Comparison of ENCODE assay signal across 30 cellular contexts in the genomic region with DNA sequence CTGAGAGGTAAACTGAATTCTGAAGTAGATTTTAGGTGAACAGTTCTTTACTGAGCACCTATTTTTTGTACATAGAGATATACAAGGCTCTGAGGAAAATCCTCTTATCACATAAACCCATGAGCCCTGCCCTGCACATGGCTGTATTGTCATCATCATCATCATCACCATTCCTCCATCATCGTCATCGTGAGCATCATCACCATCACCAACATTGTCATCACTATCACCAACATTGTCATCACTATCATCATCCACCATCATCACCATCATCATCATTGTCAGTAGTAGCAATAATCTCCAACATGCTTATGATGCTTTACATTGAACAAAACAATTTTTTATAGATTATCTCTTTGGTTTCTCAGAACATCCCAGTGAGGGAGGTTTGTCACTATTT. TPM values are rescaled to one million over a fixed set of nuclear protein-coding genes. Genes with fewer than 3 reads are reported as not detected.
DNase-seq lines count a peak whose midpoint lies in the region; ATAC-seq, FAIRE-seq and TF ChIP-seq lines count a peak whose summit lies in the region.
"Had no signal": no experiment of that assay in that cellular context is flagged by ENCODE, and none has a peak within 500 bp of the region (broad histone marks: within the 10 kb centered on the region; RNA-seq: fewer than 3 reads in every experiment).

No MANE protein-coding gene starts in this region.

- intact Hi-C loops in A673 (cut with micrococcal nuclease; ENCODE audit: unreplicated experiment): no loop called here
- intact Hi-C loops in psoas muscle (cut with DNase I): no loop called here

- peaks cover 6% of the 10 kb centered on the region for H3K4me1 ChIP-seq in A549
- peaks cover 49% of the 10 kb centered on the region for H3K4me1 ChIP-seq in A673 (ENCODE audit: insufficient read depth, low read length, poor library complexity, severe bottlenecking)
- H3K4me1 ChIP-seq in psoas muscle: no peaks in the 10 kb centered on the region
- H3K4me1 ChIP-seq: BE2C had no signal

- TF ChIP-seq CTCF in A549 (IDR thresholded peaks at IDR 0.05) (no peak), A673 (conservative IDR thresholded peaks at IDR 0.05; ENCODE audit: low read depth, low read length) (no peak), psoas muscle (IDR thresholded peaks at IDR 0.05) (no peak)

- H3K9me3 ChIP-seq in A549 (no peaks in the 10 kb centered on the region), A673 (ENCODE audit: low read depth, low read length, poor library complexity, severe bottlenecking) (no peaks in the 10 kb centered on the region), SK-N-MC (ENCODE audit: low read depth, low read length) (no peaks in the 10 kb centered on the region), psoas muscle (no peaks in the 10 kb centered on the region)
- H3K9me3 ChIP-seq: BE2C, BLaER1 had no signal

- H3K36me3 Mint-ChIP-seq in natural killer cell treated with Interleukin-12 subunit alpha and Interleukin-12 subunit beta and Interleukin-15 and Interleukin-18, amount 100 ng/mL, for 72 hours: no peaks in the 10 kb centered on the region
- H3K36me3 Mint-ChIP-seq: CD14-positive monocyte; CD4-positive, alpha-beta memory T cell; CD4-positive, CD25-positive, alpha-beta regulatory T cell; CD8-positive, alpha-beta memory T cell had no signal

- POLR2A ChIA-PET in A549 (lab: Yijun Ruan, JAX): no interaction called here
- POLR2A ChIA-PET in A673 (lab: Charles Lee; ENCODE audit: low non-redundant PET): no interaction called here

- no peak overlapping the region for H3K27ac Mint-ChIP-seq in natural killer cell treated with Interleukin-12 subunit alpha and Interleukin-12 subunit beta and Interleukin-15 and Interleukin-18, amount 100 ng/mL, for 72 hours
- H3K27ac Mint-ChIP-seq: CD14-positive monocyte; CD4-positive, alpha-beta memory T cell; CD4-positive, CD25-positive, alpha-beta regulatory T cell; CD8-positive, alpha-beta memory T cell had no signal

- BruUV-seq in A673 (replicated peaks; lab: Mats Ljungman, UMichigan): no TSS peak

- no peak for TF ChIP-seq EP300 in A549 (IDR thresholded peaks at IDR 0.05)

- H3K9ac ChIP-seq in SK-N-MC (ENCODE audit: insufficient read length): no peak overlapping the region
- H3K9ac ChIP-seq: BLaER1 had no signal

- H3K4me3 ChIP-seq in A549 (no peak overlapping the region), A673 (ENCODE audit: low read depth, low read length, poor library complexity, severe bottlenecking) (no peak overlapping the region), SK-N-MC (no peak overlapping the region), psoas muscle (no peak overlapping the region)
- H3K4me3 ChIP-seq: BLaER1, GM12878 had no signal

- DNase-seq in A549 (ENCODE audit: low read depth in 1 of 2, low spot score in 1 of 2) (no peak), A673 (ENCODE audit: low spot score) (no peak), HTR-8/SVneo (ENCODE audit: insufficient read length, low spot score) (no peak), SK-N-MC (ENCODE audit: low read depth, low spot score) (no peak), psoas muscle (no peak)
- DNase-seq in stimulated activated naive CD8-positive, alpha-beta T cell treated with anti-CD3 and anti-CD28 coated beads, Interleukin-15, Interleukin-2, amounts not matched to agents 100 U/mL and 50 U/mL, for 24 hours: no peak
- no peak for DNase-seq in natural killer cell treated with Interleukin-12 subunit alpha and Interleukin-12 subunit beta and Interleukin-15 and Interleukin-18, amount 100 ng/mL, for 72 hours (ENCODE audit: low spot score)
- DNase-seq: 8988T; ACHN; BE2C; C1 segment of cervical spinal cord; CD4-positive, alpha-beta memory T cell; CD4-positive, CD25-positive, alpha-beta regulatory T cell; CD8-positive, alpha-beta memory T cell; COR-L47; DMS 273 treated with DMSO at 0.1 percent for 48 hours; DMS153; DMS53; DMS79; DND-41; EL; GDM1 had no signal

- H3K4me3 Mint-ChIP-seq in natural killer cell treated with Interleukin-12 subunit alpha and Interleukin-12 subunit beta and Interleukin-15 and Interleukin-18, amount 100 ng/mL, for 72 hours: no peak overlapping the region
- H3K4me3 Mint-ChIP-seq: CD14-positive monocyte; CD4-positive, alpha-beta memory T cell; CD4-positive, CD25-positive, alpha-beta regulatory T cell; CD8-positive, alpha-beta memory T cell had no signal

- H3K27me3 ChIP-seq in A673 (replicated peaks; ENCODE audit: insufficient read depth, low read depth, low read length, poor library complexity) (no peaks in the 10 kb centered on the region), psoas muscle (ENCODE audit: insufficient read depth in 3 of 3, low read length in 2 of 3) (peaks cover 0 to 27% (median 0%) of the 10 kb centered on the region in 3 donors)
- H3K27me3 ChIP-seq: BLaER1 had no signal

- no peak overlapping the region for H3K27ac ChIP-seq in A549
- H3K27ac ChIP-seq in A673 (ENCODE audit: low read depth, low read length, poor library complexity, severe bottlenecking): peak overlapping the region; percentile 97
- H3K27ac ChIP-seq in SK-N-MC: peak overlapping the region; percentile 98
- no peak overlapping the region for H3K27ac ChIP-seq in psoas muscle
- H3K27ac ChIP-seq: BLaER1 had no signal

- FAIRE-seq in A549 (lab: Jason Lieb, UNC) (peak; percentile 92), HTR-8/SVneo (lab: Jason Lieb, UNC) (peak; percentile 81)
- FAIRE-seq: A204.1, GM12878, GM12892, GM18507 had no signal

- no peaks in the 10 kb centered on the region for H3K4me1 Mint-ChIP-seq in natural killer cell treated with Interleukin-12 subunit alpha and Interleukin-12 subunit beta and Interleukin-15 and Interleukin-18, amount 100 ng/mL, for 72 hours (ENCODE audit: low read depth in 2 of 2)
- H3K4me1 Mint-ChIP-seq: CD14-positive monocyte; CD4-positive, alpha-beta memory T cell; CD4-positive, CD25-positive, alpha-beta regulatory T cell; CD8-positive, alpha-beta memory T cell had no signal

- no peak overlapping the region for H3K4me2 ChIP-seq in A549
- H3K4me2 ChIP-seq: BLaER1 had no signal

- H3K9me3 Mint-ChIP-seq in natural killer cell treated with Interleukin-12 subunit alpha and Interleukin-12 subunit beta and Interleukin-15 and Interleukin-18, amount 100 ng/mL, for 72 hours: no peaks in the 10 kb centered on the region
- H3K9me3 Mint-ChIP-seq: CD8-positive, alpha-beta memory T cell had no signal

- TF ChIP-seq RAD21 in A549 (conservative IDR thresholded peaks at IDR 0.05 in 1 of 2, IDR thresholded peaks at IDR 0.05 in 1 of 2): no peak

- H3K27me3 Mint-ChIP-seq in natural killer cell treated with Interleukin-12 subunit alpha and Interleukin-12 subunit beta and Interleukin-15 and Interleukin-18, amount 100 ng/mL, for 72 hours: peaks cover 12 to 16% of the 10 kb centered on the region in 2 donors
- H3K27me3 Mint-ChIP-seq: CD4-positive, CD25-positive, alpha-beta regulatory T cell had no signal

- H3K36me3 ChIP-seq in A673 (ENCODE audit: insufficient read depth, low read length, poor library complexity, severe bottlenecking) (peaks cover 2% of the 10 kb centered on the region), SK-N-MC (ENCODE audit: insufficient read depth, low read length) (no peaks in the 10 kb centered on the region), psoas muscle (ENCODE audit: insufficient read depth in 1 of 2, low read depth in 1 of 2) (no peaks in the 10 kb centered on the region)
- H3K36me3 ChIP-seq: BE2C, BLaER1 had no signal

- 60% methylated on average over 2 of the region's 2 CpGs for WGBS in A549 (ENCODE audit: missing lambda C conversion rate)
- 84 to 91% (median 91%) methylated on average over 2 of the region's 2 CpGs for WGBS in psoas muscle, 3 donors

- no peak for TF ChIP-seq POLR2A in A549 (IDR thresholded peaks at IDR 0.05; ENCODE audit: low read length)

- CTCF ChIA-PET in A549 (lab: Yijun Ruan, JAX) (interaction anchor here (1.1 to 2.3 kb wide), 6 partner anchors 8 to 20 kb away, joined by 3 to 11 read pairs (median 3); a partner anchor contains a TSS), A673 (lab: Charles Lee) (no interaction called here)

- ATAC-seq in A549: no peak
- no peak for ATAC-seq in stimulated activated naive CD8-positive, alpha-beta T cell treated with anti-CD3 and anti-CD28 coated beads, Interleukin-15, Interleukin-2, amounts not matched to agents 100 U/mL and 50 U/mL, for 24 hours
- ATAC-seq in psoas muscle: no peak
- no peak for ATAC-seq in HG03342 (IDR thresholded peaks at IDR 0.05; ENCODE audit: unreplicated experiment)
- no peak for ATAC-seq in natural killer cell treated with Interleukin-12 subunit alpha and Interleukin-12 subunit beta and Interleukin-15 and Interleukin-18, amount 100 ng/mL, for 72 hours
- ATAC-seq: GM12878 had no signal

TF ChIP-seq in A549, 52 proteins besides CTCF, POLR2A, EP300 and RAD21:
- TF ChIP-seq NR3C1 (IDR thresholded peaks at IDR 0.05): no peak
- no peak for TF ChIP-seq ZSCAN20 (CRISPR knock-in tag; IDR thresholded peaks at IDR 0.05)
- TF ChIP-seq NFE2L2 (conservative IDR thresholded peaks at IDR 0.05; ENCODE audit: low read length): no peak
- TF ChIP-seq, protein P1, sequence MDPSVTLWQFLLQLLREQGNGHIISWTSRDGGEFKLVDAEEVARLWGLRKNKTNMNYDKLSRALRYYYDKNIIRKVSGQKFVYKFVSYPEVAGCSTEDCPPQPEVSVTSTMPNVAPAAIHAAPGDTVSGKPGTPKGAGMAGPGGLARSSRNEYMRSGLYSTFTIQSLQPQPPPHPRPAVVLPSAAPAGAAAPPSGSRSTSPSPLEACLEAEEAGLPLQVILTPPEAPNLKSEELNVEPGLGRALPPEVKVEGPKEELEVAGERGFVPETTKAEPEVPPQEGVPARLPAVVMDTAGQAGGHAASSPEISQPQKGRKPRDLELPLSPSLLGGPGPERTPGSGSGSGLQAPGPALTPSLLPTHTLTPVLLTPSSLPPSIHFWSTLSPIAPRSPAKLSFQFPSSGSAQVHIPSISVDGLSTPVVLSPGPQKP (IDR thresholded peaks at IDR 0.05; ENCODE audit: low read depth, low read length): no peak
- no peak for TF ChIP-seq JUN (IDR thresholded peaks at IDR 0.05)
- TF ChIP-seq PHF8 (IDR thresholded peaks at IDR 0.05; ENCODE audit: borderline replicate concordance, low read depth): no peak
- no peak for TF ChIP-seq JUNB (IDR thresholded peaks at IDR 0.05)
- TF ChIP-seq TP53 (CRISPR knock-in tag; IDR thresholded peaks at IDR 0.05): no peak
- no peak for TF ChIP-seq NPAS2 (CRISPR knock-in tag; IDR thresholded peaks at IDR 0.05; ENCODE audit: borderline replicate concordance)
- TF ChIP-seq HOXB5 (CRISPR knock-in tag; IDR thresholded peaks at IDR 0.05): no peak
- TF ChIP-seq MAFK (IDR thresholded peaks at IDR 0.05; ENCODE audit: partially characterized antibody): no peak
- TF ChIP-seq EHF (CRISPR knock-in tag; IDR thresholded peaks at IDR 0.05): no peak

RNA-seq across cellular contexts. Expression of a gene that starts 20.7 kb away (rescaled TPM):
- polyA plus RNA-seq in A549 (2011; rRNA removed) (1.9 and 2.2 TPM in 2 replicates), A549 (2017; fragmentation: RNase III; extraction: RNeasy Plus Mini Kit Qiagen cat#74134 plus additional on column Dnase treatment) (1.5 to 1.9 TPM (median 1.6 TPM) in 3 replicates), psoas muscle (under 1 TPM in 1 of 3 donors, not detected in 2; 0.01 TPM)
- 1.0 and 1.5 TPM in 2 replicates for polyA plus RNA-seq in A549 (2012; cell fraction: cytosol; rRNA removed)
- polyA plus RNA-seq in A549 (2012; cell fraction: nucleus; rRNA removed): 1.3 and 1.7 TPM in 2 replicates
- polyA minus RNA-seq in A549 (2011; rRNA and poly(A)+ RNA removed): 2.8 and 3.7 TPM in 2 replicates
- total RNA-seq in A673 (2021) (8.6 and 13.0 TPM in 2 replicates), psoas muscle (not detected)
- not detected for total RNA-seq in natural killer cell treated with Interleukin-12 subunit alpha and Interleukin-12 subunit beta and Interleukin-15 and Interleukin-18, amount 100 ng/mL, for 72 hours
- total RNA-seq: CD4-positive, alpha-beta memory T cell; CD4-positive, CD25-positive, alpha-beta regulatory T cell; CD8-positive, alpha-beta memory T cell; G401; GM12878 had no signal
- polyA plus RNA-seq: CD14-positive monocyte; CD4-positive, alpha-beta memory T cell; CD4-positive, CD25-positive, alpha-beta regulatory T cell; CD8-positive, alpha-beta memory T cell; GM12878 had no signal

Comparison
In these comparisons a context has a peak if more than half of its experiments do, and no peak if none do; other contexts are left out.
1. H3K27ac ChIP-seq: peak in A673 (single experiment) and SK-N-MC (single experiment); none in A549 (0 of 2) and psoas muscle (single experiment).